In genomic region chr12:108649668-108650067, GRCh38 we compare ENCODE assay signal across 12 cellular contexts. TPM values are rescaled to one million over a fixed set of nuclear protein-coding genes. Genes with fewer than 3 reads are reported as not detected.
DNase-seq lines count a peak whose midpoint lies in the region; ATAC-seq and TF ChIP-seq lines count a peak whose summit lies in the region.
"Had no signal": no experiment of that assay in that cellular context is flagged by ENCODE, and none has a peak within 500 bp of the region (broad histone marks: within the 10 kb centered on the region; RNA-seq: fewer than 3 reads in every experiment).

No MANE protein-coding gene starts in this region.

- DNase-seq in right cardiac atrium, result peak in 1 of 3 donors; percentile 42
- no peak for DNase-seq in left ventricle myocardium superior
- peak; percentile 92 for DNase-seq in amniotic epithelial cell (ENCODE audit: low read depth)
- DNase-seq in DMS114 treated with DMSO at 0.1 percent for 48 hours (lab: John Stamatoyannopoulos, UW; ENCODE audit: unreplicated experiment), result no peak
- no peak for DNase-seq in hippocampal formation (lab: John Stamatoyannopoulos, UW)
- DNase-seq: activated naive CD4-positive, alpha-beta T cell treated with Interleukin-2 at 50 U/mL for 16 hours; CD4-positive, CD25-positive, alpha-beta regulatory T cell; NK-92 treated with Interleukin-12 subunit alpha and Interleukin-12 subunit beta, amount 100 ng/mL, for 24 hours had no signal

- H3K27ac ChIP-seq in right cardiac atrium (ENCODE audit: low read length), result peak overlapping the region; percentile 50
- H3K27ac ChIP-seq in gastroesophageal sphincter, result peak overlapping the region in 3 of 4 donors; percentile 70 to 78 (median 72)

- no peak overlapping the region for H3K4me3 ChIP-seq in right cardiac atrium (ENCODE audit: low read length)
- no peak overlapping the region for H3K4me3 ChIP-seq in gastroesophageal sphincter

- intact Hi-C loops in right cardiac atrium (cut with DNase I) (no loop called here), left ventricle myocardium superior (cut with micrococcal nuclease) (no loop called here)

- H3K9me3 ChIP-seq in right cardiac atrium (ENCODE audit: control insufficient read depth, low read length) (no peaks in the 10 kb centered on the region), gastroesophageal sphincter (no peaks in the 10 kb centered on the region)

- no peak for TF ChIP-seq EP300 in gastroesophageal sphincter (IDR thresholded peaks at IDR 0.05)

- H3K36me3 ChIP-seq in gastroesophageal sphincter, result peaks cover 0 to 90% of the 10 kb centered on the region in 2 donors

- peak in 1 of 2 donors; percentile 10 for ATAC-seq in right cardiac atrium
- ATAC-seq in left ventricle myocardium superior, result no peak
- peak; percentile 75 for ATAC-seq in gastroesophageal sphincter
- no peak for ATAC-seq in GM18502 (IDR thresholded peaks at IDR 0.05; ENCODE audit: poor library complexity, unreplicated experiment)
- no peak for ATAC-seq in activated CD4-positive, CD25-positive, alpha-beta regulatory T cell treated with anti-CD3 and anti-CD28 coated beads, Interleukin-2, amount 50 U/mL, for 24 hours

- no peaks in the 10 kb centered on the region for H3K27me3 ChIP-seq in right cardiac atrium (ENCODE audit: control insufficient read depth, insufficient read depth)
- no peaks in the 10 kb centered on the region for H3K27me3 ChIP-seq in gastroesophageal sphincter

- no peak for TF ChIP-seq CTCF in gastroesophageal sphincter (IDR thresholded peaks at IDR 0.05)

- TF ChIP-seq POLR2A in gastroesophageal sphincter (IDR thresholded peaks at IDR 0.05), result no peak

- WGBS in right cardiac atrium, result 33% methylated on average over 4 of the region's 4 CpGs
- WGBS in gastroesophageal sphincter (ENCODE audit: low coverage in 1 of 2), 2 donors, result 12 to 18% methylated on average over 4 of the region's 4 CpGs

- H3K4me1 ChIP-seq in right cardiac atrium (ENCODE audit: control insufficient read depth, insufficient read depth, low read length) (peaks cover 5% of the 10 kb centered on the region), gastroesophageal sphincter (peaks cover 2 to 71% (median 8%) of the 10 kb centered on the region in 3 donors)

RNA-seq across cellular contexts. Expression of gene SELPLG, which starts 16.0 kb away (rescaled TPM):
- 1 to 10 TPM; 2.9 to 6.2 (median 4.7) TPM for total RNA-seq in right cardiac atrium
- 1.9 TPM for polyA plus RNA-seq in right cardiac atrium
- total RNA-seq in left ventricle myocardium superior, result 4.1 TPM
- total RNA-seq in gastroesophageal sphincter, result 10 to 100 TPM in 1 of 4 donors, 1 to 10 TPM in 3; 3.6 to 12.4 (median 5.5) TPM

RNA-seq across cellular contexts. Expression of gene TMEM119, which starts 51.8 kb away (rescaled TPM):
- total RNA-seq in right cardiac atrium, result 1 to 10 TPM; 1.8 to 3.5 (median 2.6) TPM
- 3.2 TPM for polyA plus RNA-seq in right cardiac atrium
- 1.4 TPM for total RNA-seq in left ventricle myocardium superior
- total RNA-seq in gastroesophageal sphincter, result 1 to 10 TPM; 2.3 to 5.9 (median 4.5) TPM
- total RNA-seq: glomerular endothelial cell had no signal
